Comparison of ENCODE assay signal across 17 cellular contexts in the genomic region with DNA sequence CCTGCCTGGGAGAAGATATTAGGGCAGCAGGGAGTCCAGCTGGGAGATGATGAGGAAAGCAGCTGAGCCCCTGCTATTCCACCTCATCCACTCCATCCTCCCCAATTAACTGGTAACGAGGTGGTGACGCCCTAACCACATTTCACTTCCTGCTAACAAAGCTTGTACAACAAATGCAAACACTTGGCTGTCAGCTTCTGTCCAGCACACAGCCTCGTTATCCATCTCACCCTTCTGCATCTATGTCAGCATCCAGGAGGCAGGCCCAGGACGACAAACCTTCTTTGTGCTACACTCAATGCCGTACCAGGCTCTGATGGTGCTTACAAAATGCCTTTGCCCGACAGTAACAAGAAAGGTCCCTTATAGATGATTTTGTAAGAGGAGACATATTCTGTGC.
DNase-seq lines count a peak whose midpoint lies in the region; ATAC-seq and TF ChIP-seq lines count a peak whose summit lies in the region.
"Had no signal": no experiment of that assay in that cellular context is flagged by ENCODE, and none has a peak within 500 bp of the region (broad histone marks: within the 10 kb centered on the region; RNA-seq: fewer than 3 reads in every experiment).

No MANE protein-coding gene starts in this region.

- TF ChIP-seq POLR2A in Peyer's patch (IDR thresholded peaks at IDR 0.05): no peak

- no peak overlapping the region for H3K4me2 ChIP-seq in mammary epithelial cell (ENCODE audit: insufficient read depth, low read depth, low read length)

- ATAC-seq in GM21825 (IDR thresholded peaks at IDR 0.05; ENCODE audit: unreplicated experiment): no peak
- ATAC-seq: gastrocnemius medialis had no signal

- TF ChIP-seq CTCF in A673 (conservative IDR thresholded peaks at IDR 0.05; ENCODE audit: low read depth, low read length) (no peak), mammary epithelial cell (conservative IDR thresholded peaks at IDR 0.05 in 1 of 2, IDR thresholded peaks at IDR 0.05 in 1 of 2; ENCODE audit: extremely low read depth in 1 of 2, insufficient read depth in 1 of 2, low read depth in 1 of 2, low read length in 2 of 2) (no peak), Peyer's patch (IDR thresholded peaks at IDR 0.05) (no peak)

- H3K79me2 ChIP-seq in mammary epithelial cell (ENCODE audit: insufficient read depth, low read length): no peaks in the 10 kb centered on the region
- H3K79me2 ChIP-seq: parathyroid adenoma had no signal

- H3K9ac ChIP-seq in mammary epithelial cell (ENCODE audit: insufficient read depth, low read length): no peak overlapping the region
- H3K9ac ChIP-seq: parathyroid adenoma had no signal

- CTCF ChIA-PET in A673 (lab: Charles Lee): no interaction called here
- CTCF ChIA-PET in mammary epithelial cell (lab: Charles Lee; ENCODE audit: low non-redundant PET): no interaction called here
- CTCF ChIA-PET in HEK293T (lab: Yijun Ruan, JAX): no interaction called here

- H3K4me1 ChIP-seq in A673 (ENCODE audit: insufficient read depth, low read length, poor library complexity, severe bottlenecking) (no peaks in the 10 kb centered on the region), mammary epithelial cell (ENCODE audit: insufficient read depth, low read length) (no peaks in the 10 kb centered on the region), Peyer's patch (no peaks in the 10 kb centered on the region)
- H3K4me1 ChIP-seq: gastrocnemius medialis, parathyroid adenoma had no signal

- H4K20me1 ChIP-seq in mammary epithelial cell (ENCODE audit: insufficient read depth, low read length): peaks cover 3% of the 10 kb centered on the region

- BruUV-seq in A673 (replicated peaks; lab: Mats Ljungman, UMichigan) (no TSS peak), mammary epithelial cell (replicated peaks; lab: Mats Ljungman, UMichigan) (no TSS peak)

- 50% methylated on average over 6 of the region's 6 CpGs for WGBS in mammary epithelial cell (ENCODE audit: low coverage, missing lambda C conversion rate)

- in situ Hi-C loops in mammary epithelial cell (cut with MboI; ENCODE audit: low sequenced_read_pairs in 2 of 2): no loop called here

- H3K27me3 ChIP-seq in A673 (replicated peaks; ENCODE audit: insufficient read depth, low read depth, low read length, poor library complexity): no peaks in the 10 kb centered on the region
- no peaks in the 10 kb centered on the region for H3K27me3 ChIP-seq in mammary epithelial cell (ENCODE audit: insufficient read depth, low read length)
- no peaks in the 10 kb centered on the region for H3K27me3 ChIP-seq in Peyer's patch
- H3K27me3 ChIP-seq: gastrocnemius medialis had no signal

- no peaks in the 10 kb centered on the region for H3K36me3 ChIP-seq in A673 (ENCODE audit: insufficient read depth, low read length, poor library complexity, severe bottlenecking)
- H3K36me3 ChIP-seq in mammary epithelial cell (ENCODE audit: insufficient read depth, low read length): no peaks in the 10 kb centered on the region
- H3K36me3 ChIP-seq in Peyer's patch: no peaks in the 10 kb centered on the region
- H3K36me3 ChIP-seq: gastrocnemius medialis had no signal

- DNase-seq in A673 (ENCODE audit: low spot score) (peak; percentile 15), HT1080 (ENCODE audit: low read depth) (peak; percentile 7), NCI-H748 (lab: John Stamatoyannopoulos, UW; ENCODE audit: unreplicated experiment) (peak; percentile 95), head of caudate nucleus (peak in 41 of 42 donors; percentile 25 to 89 (median 73)), mammary epithelial cell (no peak), HEK293T (ENCODE audit: extremely low spot score) (no peak), Peyer's patch (no peak)
- DNase-seq: activated B cell treated with CpG ODN at 0.5 μM for 24 hours; activated naive CD8-positive, alpha-beta T cell treated with anti-CD3 and anti-CD28 coated beads for 36 hours; cerebellar nuclear complex; DMS79; gastrocnemius medialis; NCI-H446; stimulated activated CD4-positive, alpha-beta T cell treated with anti-CD3 and anti-CD28 coated beads, Interleukin-12 subunit alpha, Interleukin-12 subunit beta, amount 100 ng/mL, for 4 hours had no signal

- POLR2A ChIA-PET in A673 (lab: Charles Lee; ENCODE audit: low non-redundant PET): no interaction called here
- POLR2A ChIA-PET in HEK293T (lab: Yijun Ruan, JAX): no interaction called here

- no peak overlapping the region for H3K27ac ChIP-seq in A673 (ENCODE audit: low read depth, low read length, poor library complexity, severe bottlenecking)
- H3K27ac ChIP-seq in mammary epithelial cell (ENCODE audit: insufficient read depth, low read depth, low read length): no peak overlapping the region
- H3K27ac ChIP-seq in Peyer's patch: no peak overlapping the region
- H3K27ac ChIP-seq: gastrocnemius medialis, HL-60, parathyroid adenoma had no signal

- H3K9me3 ChIP-seq in A673 (ENCODE audit: low read depth, low read length, poor library complexity, severe bottlenecking): no peaks in the 10 kb centered on the region
- no peaks in the 10 kb centered on the region for H3K9me3 ChIP-seq in mammary epithelial cell (replicated peaks; ENCODE audit: insufficient read depth, low read length)
- no peaks in the 10 kb centered on the region for H3K9me3 ChIP-seq in Peyer's patch
- H3K9me3 ChIP-seq: gastrocnemius medialis had no signal

- dilution Hi-C loops in mammary epithelial cell (cut with HindIII; ENCODE audit: low sequenced_read_pairs): no loop called here

- H3K4me3 ChIP-seq in A673 (ENCODE audit: low read depth, low read length, poor library complexity, severe bottlenecking) (no peak overlapping the region), mammary epithelial cell (replicated peaks in 1 of 3; ENCODE audit: insufficient read depth in 1 of 3, low read depth in 2 of 3, low read length in 3 of 3) (no peak overlapping the region), Peyer's patch (no peak overlapping the region)
- H3K4me3 ChIP-seq: gastrocnemius medialis had no signal

- intact Hi-C loops in A673 (cut with micrococcal nuclease; ENCODE audit: unreplicated experiment): no loop called here
- intact Hi-C loops in head of caudate nucleus (cut with DNase I): no loop called here
- intact Hi-C loops in mammary epithelial cell (cut with micrococcal nuclease): no loop called here

- H2AFZ ChIP-seq in mammary epithelial cell (ENCODE audit: low read depth, low read length): no peak overlapping the region
- H2AFZ ChIP-seq: parathyroid adenoma had no signal

TF ChIP-seq in HEK293T, 16 proteins besides CTCF, POLR2A, EP300 and RAD21:
- TF ChIP-seq FOXA1 (IDR thresholded peaks at IDR 0.05) (no peak), SUZ12 (IDR thresholded peaks at IDR 0.05) (no peak), FOXK2 (IDR thresholded peaks at IDR 0.05) (no peak), HDGF (IDR thresholded peaks at IDR 0.05; ENCODE audit: borderline replicate concordance) (no peak), FOXM1 (IDR thresholded peaks at IDR 0.05; ENCODE audit: borderline replicate concordance) (no peak), LEF1 (IDR thresholded peaks at IDR 0.05; ENCODE audit: borderline replicate concordance) (no peak), ELF4 (IDR thresholded peaks at IDR 0.05) (no peak), ZNF384 (IDR thresholded peaks at IDR 0.05) (no peak), NFRKB (IDR thresholded peaks at IDR 0.05) (no peak), CTBP1 (IDR thresholded peaks at IDR 0.05; ENCODE audit: borderline replicate concordance) (no peak), BHLHE40 (IDR thresholded peaks at IDR 0.05; ENCODE audit: borderline replicate concordance) (no peak), SP1 (IDR thresholded peaks at IDR 0.05) (no peak), ARNT (IDR thresholded peaks at IDR 0.05) (no peak)
- TF ChIP-seq, protein P1, sequence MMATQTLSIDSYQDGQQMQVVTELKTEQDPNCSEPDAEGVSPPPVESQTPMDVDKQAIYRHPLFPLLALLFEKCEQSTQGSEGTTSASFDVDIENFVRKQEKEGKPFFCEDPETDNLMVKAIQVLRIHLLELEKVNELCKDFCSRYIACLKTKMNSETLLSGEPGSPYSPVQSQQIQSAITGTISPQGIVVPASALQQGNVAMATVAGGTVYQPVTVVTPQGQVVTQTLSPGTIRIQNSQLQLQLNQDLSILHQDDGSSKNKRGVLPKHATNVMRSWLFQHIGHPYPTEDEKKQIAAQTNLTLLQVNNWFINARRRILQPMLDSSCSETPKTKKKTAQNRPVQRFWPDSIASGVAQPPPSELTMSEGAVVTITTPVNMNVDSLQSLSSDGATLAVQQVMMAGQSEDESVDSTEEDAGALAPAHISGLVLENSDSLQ (IDR thresholded peaks at IDR 0.05): no peak

Comparison
In these comparisons a context has a peak if more than half of its experiments do, and no peak if none do; other contexts are left out.
1. DNase-seq: peak in A673 (single experiment), HT1080 (single experiment), NCI-H748 (single experiment) and head of caudate nucleus (41 of 42); none in mammary epithelial cell (single experiment), HEK293T (single experiment) and Peyer's patch (0 of 3).